16 cellular contexts compared by ENCODE assay signal in genomic region chr2:14910659-14911058, GRCh38.
"Had no signal": no experiment of that assay in that cellular context is flagged by ENCODE, and none has a peak within 500 bp of the region (broad histone marks: within the 10 kb centered on the region; RNA-seq: fewer than 3 reads in every experiment).

No MANE protein-coding gene starts in this region.

- H3K4me1 Mint-ChIP-seq: naive thymus-derived CD4-positive, alpha-beta T cell; stimulated activated naive B cell treated with anti-CD40 and anti-IgM and Interleukin-4, amounts not matched to agents 10 μg/mL and 1 μg/mL and 100 μg/mL, for 72 hours; stimulated activated naive CD8-positive, alpha-beta T cell treated with anti-CD3 and anti-CD28 coated beads, Interleukin-15, amount 100 ng/mL, for 72 hours had no signal

- DNase-seq: effector memory CD4-positive, alpha-beta T cell; heart right ventricle; islet precursor cell; mammary epithelial cell; naive thymus-derived CD4-positive, alpha-beta T cell; posterior cingulate gyrus; sigmoid colon; stimulated activated CD4-positive, alpha-beta T cell treated with anti-CD3 and anti-CD28 coated beads, Interleukin-2, amount 100 ng/mL, for 24 hours; stimulated activated CD4-positive, alpha-beta T cell treated with anti-CD3 and anti-CD28 coated beads, Interleukin-4, amount 100 ng/mL, for 4 hours; stimulated activated naive B cell treated with anti-CD40 and anti-IgM and Interleukin-4, amounts not matched to agents 10 μg/mL and 1 μg/mL and 100 μg/mL, for 72 hours; stimulated activated naive CD8-positive, alpha-beta T cell treated with anti-CD3 and anti-CD28 coated beads, Interleukin-15, amount 100 ng/mL, for 72 hours; transverse colon had no signal

- H3K27ac ChIP-seq: heart right ventricle, sigmoid colon, skin epidermis, thoracic aorta, transverse colon had no signal

- H3K27ac Mint-ChIP-seq: naive thymus-derived CD4-positive, alpha-beta T cell; stimulated activated naive B cell treated with anti-CD40 and anti-IgM and Interleukin-4, amounts not matched to agents 10 μg/mL and 1 μg/mL and 100 μg/mL, for 72 hours; stimulated activated naive CD8-positive, alpha-beta T cell treated with anti-CD3 and anti-CD28 coated beads, Interleukin-15, amount 100 ng/mL, for 72 hours had no signal

- H3K4me3 Mint-ChIP-seq: naive thymus-derived CD4-positive, alpha-beta T cell; stimulated activated naive B cell treated with anti-CD40 and anti-IgM and Interleukin-4, amounts not matched to agents 10 μg/mL and 1 μg/mL and 100 μg/mL, for 72 hours; stimulated activated naive CD8-positive, alpha-beta T cell treated with anti-CD3 and anti-CD28 coated beads, Interleukin-15, amount 100 ng/mL, for 72 hours had no signal

- ATAC-seq: esophagus mucosa; heart right ventricle; left lobe of liver; naive thymus-derived CD4-positive, alpha-beta T cell; stimulated activated naive B cell treated with anti-CD40 and anti-IgM and Interleukin-4, amounts not matched to agents 10 μg/mL and 1 μg/mL and 100 μg/mL, for 72 hours; stimulated activated naive CD8-positive, alpha-beta T cell treated with anti-CD3 and anti-CD28 coated beads, Interleukin-15, amount 100 ng/mL, for 72 hours had no signal

- H3K4me1 ChIP-seq: heart right ventricle, sigmoid colon, transverse colon had no signal

- H3K27me3 Mint-ChIP-seq: stimulated activated naive B cell treated with anti-CD40 and anti-IgM and Interleukin-4, amounts not matched to agents 10 μg/mL and 1 μg/mL and 100 μg/mL, for 72 hours; stimulated activated naive CD8-positive, alpha-beta T cell treated with anti-CD3 and anti-CD28 coated beads, Interleukin-15, amount 100 ng/mL, for 72 hours had no signal

- H3K27me3 ChIP-seq: sigmoid colon, transverse colon had no signal

- H3K36me3 Mint-ChIP-seq: naive thymus-derived CD4-positive, alpha-beta T cell; stimulated activated naive B cell treated with anti-CD40 and anti-IgM and Interleukin-4, amounts not matched to agents 10 μg/mL and 1 μg/mL and 100 μg/mL, for 72 hours had no signal

- H3K9me3 Mint-ChIP-seq: stimulated activated naive B cell treated with anti-CD40 and anti-IgM and Interleukin-4, amounts not matched to agents 10 μg/mL and 1 μg/mL and 100 μg/mL, for 72 hours had no signal

- H3K4me3 ChIP-seq: heart right ventricle, sigmoid colon, skin epidermis, thoracic aorta, transverse colon had no signal

- H3K36me3 ChIP-seq: heart right ventricle, sigmoid colon, thoracic aorta, transverse colon had no signal
